8 cellular contexts compared by ENCODE assay signal in genomic region chr22:38272373-38273134, GRCh38. TPM values are rescaled to one million over a fixed set of nuclear protein-coding genes. Genes with fewer than 3 reads are reported as not detected.
A peak's percentile ranks its signal among the peaks of the same experiment; 100 is the strongest.
DNase-seq lines count a peak whose midpoint lies in the region; ATAC-seq and TF ChIP-seq lines count a peak whose summit lies in the region.

TMEM184B (minus strand) TSS chr22:38273010; CDS start chr22:38247961, 25,049 bp downstream.

- intact Hi-C loops in cardiac septum (cut with DNase I) = loop anchor here (2.0 kb wide), 1 partner anchor 44 kb away; the partner anchor contains the start of gene CSNK1E
- intact Hi-C loops in tibial artery (cut with DNase I; ENCODE audit: low total_unique reads) = loop anchor here (5.0 kb wide), 1 partner anchor 35 kb away; no protein-coding TSS in a partner anchor

- H3K9me3 ChIP-seq in tibial artery = no peaks in the 10 kb centered on the region

- TF ChIP-seq CTCF in tibial artery (IDR thresholded peaks at IDR 0.05) = no peak

- no peak for TF ChIP-seq RAD21 in Ishikawa (IDR thresholded peaks at IDR 0.05; ENCODE audit: low read depth)

- H3K4me3 Mint-ChIP-seq in activated naive CD8-positive, alpha-beta T cell treated with anti-CD3 and anti-CD28 coated beads, Interleukin-2, amount 50 U/mL, for 24 hours = peak within 1 kb of the TSS; percentile 86

- H3K27me3 ChIP-seq in tibial artery = no peaks in the 10 kb centered on the region

- H3K36me3 ChIP-seq in tibial artery = no peaks in the 10 kb centered on the region

- H3K27ac Mint-ChIP-seq in activated naive CD8-positive, alpha-beta T cell treated with anti-CD3 and anti-CD28 coated beads, Interleukin-2, amount 50 U/mL, for 24 hours = peak within 1 kb of the TSS; percentile 87

- peak; percentile 60 for ATAC-seq in GM19351 (IDR thresholded peaks at IDR 0.05; ENCODE audit: unreplicated experiment)
- ATAC-seq in activated naive CD8-positive, alpha-beta T cell treated with anti-CD3 and anti-CD28 coated beads, Interleukin-2, amount 50 U/mL, for 24 hours = peak; percentile 92

- H3K27ac ChIP-seq in tibial artery = peak within 1 kb of the TSS; percentile 95 to 96

- H3K4me1 ChIP-seq in tibial artery = peaks cover 6 to 52% (median 37%) of the 10 kb centered on the region in 4 donors

- no peaks in the 10 kb centered on the region for H3K27me3 Mint-ChIP-seq in activated naive CD8-positive, alpha-beta T cell treated with anti-CD3 and anti-CD28 coated beads, Interleukin-2, amount 50 U/mL, for 24 hours

- no peaks in the 10 kb centered on the region for H3K9me3 Mint-ChIP-seq in activated naive CD8-positive, alpha-beta T cell treated with anti-CD3 and anti-CD28 coated beads, Interleukin-2, amount 50 U/mL, for 24 hours

- peak within 1 kb of the TSS; percentile 97 to 99 for H3K4me3 ChIP-seq in tibial artery

- TF ChIP-seq EP300 in Ishikawa (IDR thresholded peaks at IDR 0.05; ENCODE audit: borderline replicate concordance) = no peak

- DNase-seq in C1 segment of cervical spinal cord (lab: John Stamatoyannopoulos, UW) (peak in 12 of 14 donors; percentile 34 to 90 (median 74)), T follicular helper cell (ENCODE audit: low read depth) (peak; percentile 74), cardiac septum (ENCODE audit: low spot score) (peak; percentile 91), pons (ENCODE audit: low spot score) (peak; percentile 80), tibial artery (peak; percentile 77 to 88)
- peak; percentile 85 for DNase-seq in activated naive CD8-positive, alpha-beta T cell treated with anti-CD3 and anti-CD28 coated beads, Interleukin-2, amount 50 U/mL, for 24 hours

- H3K36me3 Mint-ChIP-seq in activated naive CD8-positive, alpha-beta T cell treated with anti-CD3 and anti-CD28 coated beads, Interleukin-2, amount 50 U/mL, for 24 hours (ENCODE audit: low read depth) = no peaks in the 10 kb centered on the region

- peaks cover 44% of the 10 kb centered on the region for H3K4me1 Mint-ChIP-seq in activated naive CD8-positive, alpha-beta T cell treated with anti-CD3 and anti-CD28 coated beads, Interleukin-2, amount 50 U/mL, for 24 hours

TF ChIP-seq in Ishikawa, 13 proteins besides CTCF, POLR2A, EP300 and RAD21:
- TF ChIP-seq NFIC (IDR thresholded peaks at IDR 0.05) (no peak), YY1 (IDR thresholded peaks at IDR 0.05; ENCODE audit: low read depth) (no peak), EGR1 (IDR thresholded peaks at IDR 0.05) (peak; percentile 28; the same call in 1 of the 2 replicates), TAF1 (IDR thresholded peaks at IDR 0.05; ENCODE audit: low read depth) (no peak; the same call in 1 of the 2 replicates), USF1 (IDR thresholded peaks at IDR 0.05) (no peak), REST (IDR thresholded peaks at IDR 0.05; ENCODE audit: low read depth) (no peak), TEAD4 (IDR thresholded peaks at IDR 0.05) (no peak), MAX (IDR thresholded peaks at IDR 0.05) (peak; percentile 47; the same call in 1 of the 2 replicates), ZBTB7A (IDR thresholded peaks at IDR 0.05; ENCODE audit: low read depth) (peak; percentile 57; the same call in 1 of the 2 replicates), CEBPB (IDR thresholded peaks at IDR 0.05) (no peak)
TF ChIP-seq in Ishikawa: peak in this region for 3.

RNA-seq across cellular contexts. Expression of gene TMEM184B, which starts in this region (rescaled TPM):
- 58.1 TPM for total RNA-seq in cardiac septum

Comparison
In these comparisons a context has a peak if more than half of its experiments do, and no peak if none do; other contexts are left out.
1. Peak in every context shown above with its lines: DNase-seq, ATAC-seq, H3K4me3 ChIP-seq and H3K27ac ChIP-seq.